8 cellular contexts compared by ENCODE assay signal in genomic region chr3:50238549-50239026, GRCh38. TPM values are rescaled to one million over a fixed set of nuclear protein-coding genes. Genes with fewer than 3 reads are reported as not detected.
DNase-seq lines count a peak whose midpoint lies in the region; ATAC-seq and TF ChIP-seq lines count a peak whose summit lies in the region.

No MANE protein-coding gene starts in this region.

- peak overlapping the region; percentile 98 for H3K4me2 ChIP-seq in skeletal muscle satellite cell (ENCODE audit: low read length)

- H3K36me3 ChIP-seq in HUES6 (ENCODE audit: control insufficient read depth, insufficient read depth, low read length), result no peaks in the 10 kb centered on the region
- peaks cover 9 to 10% of the 10 kb centered on the region in 2 donors for H3K36me3 ChIP-seq in ascending aorta
- peaks cover 17% of the 10 kb centered on the region for H3K36me3 ChIP-seq in skeletal muscle satellite cell (ENCODE audit: insufficient read depth, low read length)

- H3K9ac ChIP-seq in HUES6 (ENCODE audit: low read length) (peak overlapping the region; percentile 87), skeletal muscle satellite cell (ENCODE audit: low read depth, low read length) (peak overlapping the region; percentile 92)

- H3K4me3 ChIP-seq in HUES6 (ENCODE audit: low read depth, low read length), result peak overlapping the region; percentile 94
- peak overlapping the region; percentile 96 to 97 for H3K4me3 ChIP-seq in ascending aorta
- H3K4me3 ChIP-seq in iPS-11a (ENCODE audit: low read depth, low read length), result peak overlapping the region; percentile 14
- peak overlapping the region; percentile 82 for H3K4me3 ChIP-seq in skeletal muscle satellite cell (ENCODE audit: low read length)

- H3K27ac ChIP-seq in HUES6 (ENCODE audit: low read depth, low read length) (peak overlapping the region; percentile 10; the same call in 1 of the 2 replicates), ascending aorta (peak overlapping the region; percentile 92 to 95)

- H3K4me1 ChIP-seq in HUES6 (ENCODE audit: control insufficient read depth, insufficient read depth, low read length), result peaks cover 58% of the 10 kb centered on the region
- peaks cover 36 to 48% of the 10 kb centered on the region in 2 donors for H3K4me1 ChIP-seq in ascending aorta
- peaks cover 42% of the 10 kb centered on the region for H3K4me1 ChIP-seq in skeletal muscle satellite cell (ENCODE audit: control insufficient read depth, insufficient read depth, low read length)

- DNase-seq in AG09319 (ENCODE audit: extremely low read depth, low read depth), result no peak
- DNase-seq in ascending aorta (ENCODE audit: low spot score in 2 of 2), result peak; percentile 66 to 93
- DNase-seq in GM19238 (ENCODE audit: insufficient read length, low spot score), result no peak
- no peak for DNase-seq in effector CD4-positive, alpha-beta T cell

- H3K9me3 ChIP-seq in HUES6 (ENCODE audit: control insufficient read depth, insufficient read depth, low read depth, low read length), result no peaks in the 10 kb centered on the region
- no peaks in the 10 kb centered on the region for H3K9me3 ChIP-seq in ascending aorta
- H3K9me3 ChIP-seq in skeletal muscle satellite cell (replicated peaks; ENCODE audit: low read length), result no peaks in the 10 kb centered on the region

- intact Hi-C loops in ascending aorta (cut with DNase I), result loop anchor here (1.0 to 2.0 kb wide), 2 partner anchors 8 to 26 kb away; no protein-coding TSS in a partner anchor

- TF ChIP-seq CTCF in AG09319 (IDR thresholded peaks at IDR 0.05; ENCODE audit: low read depth, low read length), result 0 out of 2 replicates have a peak, but pooled peaks have one; percentile 0
- no peak for TF ChIP-seq CTCF in ascending aorta (IDR thresholded peaks at IDR 0.05)

- ATAC-seq in HG03571 (IDR thresholded peaks at IDR 0.05; ENCODE audit: unreplicated experiment), result no peak

- H3K27me3 ChIP-seq in HUES6 (ENCODE audit: control insufficient read depth, insufficient read depth, low read length) (no peaks in the 10 kb centered on the region), ascending aorta (no peaks in the 10 kb centered on the region), skeletal muscle satellite cell (ENCODE audit: control insufficient read depth, insufficient read depth, low read length) (no peaks in the 10 kb centered on the region)

RNA-seq across cellular contexts. Expression of gene GNAI2, which starts 2.6 kb away (rescaled TPM):
- 283 TPM for total RNA-seq in ascending aorta
- total RNA-seq in skeletal muscle satellite cell (2012; rRNA removed), result 223 and 229 TPM in 2 replicates

RNA-seq across cellular contexts. Expression of gene SEMA3B, which starts 30.4 kb away (rescaled TPM):
- total RNA-seq in ascending aorta, result 24.2 TPM
- total RNA-seq in skeletal muscle satellite cell (2012; rRNA removed), result 0.51 and 1.5 TPM in 2 replicates

RNA-seq across cellular contexts. Expression of gene SLC38A3, which starts 33.5 kb away (rescaled TPM):
- total RNA-seq in ascending aorta, result not detected
- total RNA-seq in skeletal muscle satellite cell (2012; rRNA removed), result not detected in 2 replicates

RNA-seq across cellular contexts. Expression of gene LSMEM2, which starts 40.3 kb away (rescaled TPM):
- not detected for total RNA-seq in ascending aorta
- 0.87 TPM in 1 of 2 replicates, not detected in the other for total RNA-seq in skeletal muscle satellite cell (2012; rRNA removed)

RNA-seq across cellular contexts. Expression of gene GNAT1, which starts 47.2 kb away (rescaled TPM):
- 4.7 TPM for total RNA-seq in ascending aorta
- not detected in 2 replicates for total RNA-seq in skeletal muscle satellite cell (2012; rRNA removed)

Comparison
In these comparisons a context has a peak if more than half of its experiments do, and no peak if none do; other contexts are left out.
1. DNase-seq: peak in ascending aorta (2 of 2); none in AG09319 (single experiment), GM19238 (single experiment) and effector CD4-positive, alpha-beta T cell (single experiment).
2. H3K4me3 ChIP-seq: peak in every context shown above with its lines; median percentile 96 in ascending aorta; 94 in HUES6; 82 in skeletal muscle satellite cell; 14 in iPS-11a.